8 cellular contexts compared by ENCODE assay signal in genomic region chrX:110001702-110002299, GRCh38. TPM values are rescaled to one million over a fixed set of nuclear protein-coding genes. Genes with fewer than 3 reads are reported as not detected.
DNase-seq lines count a peak whose midpoint lies in the region; ATAC-seq and TF ChIP-seq lines count a peak whose summit lies in the region.

No MANE protein-coding gene starts in this region.

- H3K4me1 Mint-ChIP-seq in effector memory CD8-positive, alpha-beta T cell (ENCODE audit: low read depth in 2 of 2): peaks cover 25 to 31% of the 10 kb centered on the region in 2 donors
- peaks cover 33% of the 10 kb centered on the region for H3K4me1 Mint-ChIP-seq in progenitor cell of endocrine pancreas (ENCODE audit: low read depth)

- peak overlapping the region; percentile 96 for H3K4me3 Mint-ChIP-seq in effector memory CD8-positive, alpha-beta T cell
- peak overlapping the region; percentile 88 for H3K4me3 Mint-ChIP-seq in progenitor cell of endocrine pancreas (ENCODE audit: low read depth)

- TF ChIP-seq CTCF in progenitor cell of endocrine pancreas (IDR thresholded peaks at IDR 0.05; ENCODE audit: unreplicated experiment): no peak

- DNase-seq in NAMALWA (ENCODE audit: low spot score): peak; percentile 0
- no peak for DNase-seq in effector memory CD8-positive, alpha-beta T cell
- DNase-seq in progenitor cell of endocrine pancreas (ENCODE audit: low spot score, unreplicated experiment): no peak
- no peak for DNase-seq in posterior cingulate gyrus
- no peak for DNase-seq in NCI-H774 (lab: John Stamatoyannopoulos, UW)

- ATAC-seq in GM18498 (IDR thresholded peaks at IDR 0.05; ENCODE audit: unreplicated experiment) (peak; percentile 3), GM18867 (IDR thresholded peaks at IDR 0.05; ENCODE audit: unreplicated experiment) (no peak), GM19463 (IDR thresholded peaks at IDR 0.05; ENCODE audit: unreplicated experiment) (no peak)
- no peak for ATAC-seq in effector memory CD8-positive, alpha-beta T cell (replicated peaks)

- peaks cover 14% of the 10 kb centered on the region for H3K36me3 Mint-ChIP-seq in effector memory CD8-positive, alpha-beta T cell (ENCODE audit: insufficient read depth)
- H3K36me3 Mint-ChIP-seq in progenitor cell of endocrine pancreas (ENCODE audit: insufficient read depth): peaks cover 5% of the 10 kb centered on the region

- no peaks in the 10 kb centered on the region for H3K27me3 Mint-ChIP-seq in effector memory CD8-positive, alpha-beta T cell
- no peaks in the 10 kb centered on the region for H3K27me3 Mint-ChIP-seq in progenitor cell of endocrine pancreas

- H3K27ac Mint-ChIP-seq in effector memory CD8-positive, alpha-beta T cell: peak overlapping the region; percentile 82 to 94
- peak overlapping the region; percentile 91 for H3K27ac Mint-ChIP-seq in progenitor cell of endocrine pancreas

- H3K9me3 Mint-ChIP-seq in effector memory CD8-positive, alpha-beta T cell: no peaks in the 10 kb centered on the region
- no peaks in the 10 kb centered on the region for H3K9me3 Mint-ChIP-seq in progenitor cell of endocrine pancreas (ENCODE audit: low read depth)

- intact Hi-C loops in posterior cingulate gyrus (cut with DNase I): no loop called here

RNA-seq across cellular contexts. Expression of gene TMEM164, which starts 1.1 kb away (rescaled TPM):
- 100 and 109 TPM in 2 replicates for total RNA-seq in progenitor cell of endocrine pancreas
